In the genomic region with DNA sequence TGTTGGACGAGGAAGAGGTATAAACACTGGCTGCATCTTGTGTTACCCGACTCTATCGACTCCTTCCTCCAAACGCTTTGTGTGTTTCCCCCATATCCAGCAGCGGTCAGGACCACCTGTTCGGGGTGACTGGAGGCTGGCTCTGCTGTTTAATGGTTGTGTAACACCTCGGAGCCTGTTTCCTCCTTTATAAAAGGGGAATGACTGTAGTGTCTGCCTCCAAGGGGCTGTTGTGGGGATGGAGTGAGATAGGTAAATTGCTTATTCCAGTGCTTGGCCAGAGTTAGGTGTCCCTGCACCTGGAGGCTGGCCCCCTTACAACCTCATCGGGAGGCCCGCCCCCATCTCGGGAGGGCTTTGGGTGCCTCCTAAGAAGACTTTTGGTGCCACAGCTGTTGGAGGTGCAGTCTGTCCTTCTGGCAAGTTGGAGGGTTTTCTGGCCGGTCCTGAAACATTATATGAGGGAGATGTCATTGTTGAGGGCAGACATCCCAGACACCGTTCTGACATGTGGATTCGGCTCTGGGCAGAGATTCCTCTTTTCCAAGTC, we compare ENCODE assay signal across 8 cellular contexts. TPM values are rescaled to one million over a fixed set of nuclear protein-coding genes. Genes with fewer than 3 reads are reported as not detected.
DNase-seq lines count a peak whose midpoint lies in the region; ATAC-seq and TF ChIP-seq lines count a peak whose summit lies in the region.

No MANE protein-coding gene starts in this region.

- DNase-seq in GM03348 (ENCODE audit: low spot score): peak; percentile 19
- peak; percentile 56 for DNase-seq in NCI-H69 (lab: John Stamatoyannopoulos, UW)
- no peak for DNase-seq in choroid plexus epithelial cell (ENCODE audit: low read depth)
- DNase-seq in myocyte (ENCODE audit: low read depth): peak; percentile 66
- DNase-seq in islet precursor cell: no peak
- no peak for DNase-seq in hippocampal formation (lab: John Stamatoyannopoulos, UW)
- no peak for DNase-seq in activated CD4-positive, alpha-beta T cell treated with anti-CD3 and anti-CD28 coated beads, Interleukin-2, amount 50 U/mL, for 4 hours

- peak overlapping the region; percentile 88 for H3K4me3 ChIP-seq in choroid plexus epithelial cell (ENCODE audit: low read depth, low read length)

- ATAC-seq in GM19397 (IDR thresholded peaks at IDR 0.05; ENCODE audit: unreplicated experiment): no peak

- no peak for TF ChIP-seq CTCF in choroid plexus epithelial cell (conservative IDR thresholded peaks at IDR 0.05; ENCODE audit: low read depth, low read length)

RNA-seq across cellular contexts. Expression of gene MLXIP, which starts 1.1 kb away (rescaled TPM):
- 14.6 and 21.9 TPM in 2 replicates for total RNA-seq in myocyte
- 28.7 TPM for polyA plus RNA-seq in myocyte (2012)

RNA-seq across cellular contexts. Expression of gene BCL7A, which starts 57.9 kb away (rescaled TPM):
- 14.0 and 17.2 TPM in 2 replicates for total RNA-seq in myocyte
- polyA plus RNA-seq in myocyte (2012): 7.7 TPM

Comparison
In these comparisons a context has a peak if more than half of its experiments do, and no peak if none do; other contexts are left out.
1. DNase-seq: peak in GM03348 (single experiment), NCI-H69 (single experiment) and myocyte (single experiment); none in choroid plexus epithelial cell (single experiment), islet precursor cell (single experiment), hippocampal formation (0 of 2) and activated CD4-positive, alpha-beta T cell treated with anti-CD3 and anti-CD28 coated beads, Interleukin-2, amount 50 U/mL, for 4 hours (0 of 2).